In genomic region chr2:73717251-73717606, GRCh38 we compare ENCODE assay signal across 16 cellular contexts.
"Had no signal": no experiment of that assay in that cellular context is flagged by ENCODE, and none has a peak within 500 bp of the region (broad histone marks: within the 10 kb centered on the region; RNA-seq: fewer than 3 reads in every experiment).

No MANE protein-coding gene starts in this region.

- H3K9me3 ChIP-seq: thyroid gland had no signal

- H3K36me3 Mint-ChIP-seq: stimulated activated effector memory CD8-positive, alpha-beta T cell treated with anti-CD3 and anti-CD28 coated beads, Interleukin-12 subunit alpha, Interleukin-12 subunit beta, amount 100 ng/mL, for 72 hours had no signal

- H2AFZ ChIP-seq: parathyroid adenoma had no signal

- H3K4me3 ChIP-seq: smooth muscle cell, thyroid gland had no signal

- DNase-seq: activated CD4-positive, alpha-beta T cell treated with anti-CD3 and anti-CD28 coated beads, Interleukin-2, amount 50 U/mL, for 4 hours; activated gamma-delta T cell treated with Interleukin-2 at 50 U/mL for 16 hours; activated T-cell treated with anti-CD3 and anti-CD28 coated beads for 4 hours; effector memory CD4-positive, alpha-beta T cell; glutamatergic neuron; kidney; left ventricle myocardium superior; naive thymus-derived CD8-positive, alpha-beta T cell; stimulated activated CD4-positive, alpha-beta T cell treated with anti-CD3 and anti-CD28 coated beads, Interleukin-4, amount 100 ng/mL, for 24 hours; SW 1271; thyroid gland had no signal

- H3K36me3 ChIP-seq: thyroid gland had no signal

- H3K27ac Mint-ChIP-seq: activated naive CD8-positive, alpha-beta T cell; activated T-helper 1 cell treated with anti-CD3 and anti-CD28 coated beads, Interleukin-12 subunit alpha, Interleukin-12 subunit beta, Interleukin-2, Interleukin-4 antibody, amounts not matched to agents 30 ng/mL and 10 ng/mL and 1 ng/mL, durations not matched to agents 14 hours and 24 hours and 36 hours; stimulated activated effector memory CD8-positive, alpha-beta T cell treated with anti-CD3 and anti-CD28 coated beads, Interleukin-12 subunit alpha, Interleukin-12 subunit beta, amount 100 ng/mL, for 72 hours had no signal

- H3K4me1 Mint-ChIP-seq: stimulated activated effector memory CD8-positive, alpha-beta T cell treated with anti-CD3 and anti-CD28 coated beads, Interleukin-12 subunit alpha, Interleukin-12 subunit beta, amount 100 ng/mL, for 72 hours had no signal

- H3K4me1 ChIP-seq: parathyroid adenoma, thyroid gland had no signal

- H3K27me3 ChIP-seq: thyroid gland had no signal

- H3K27ac ChIP-seq: parathyroid adenoma, thyroid gland had no signal

- H3K4me2 ChIP-seq: smooth muscle cell had no signal

- H3K79me2 ChIP-seq: parathyroid adenoma had no signal

- ATAC-seq: naive thymus-derived CD8-positive, alpha-beta T cell; stimulated activated effector memory CD8-positive, alpha-beta T cell treated with anti-CD3 and anti-CD28 coated beads, Interleukin-12 subunit alpha, Interleukin-12 subunit beta, amount 100 ng/mL, for 72 hours had no signal

- H3K9ac ChIP-seq: parathyroid adenoma had no signal

- H3K4me3 Mint-ChIP-seq: activated naive CD8-positive, alpha-beta T cell; activated T-helper 1 cell treated with anti-CD3 and anti-CD28 coated beads, Interleukin-12 subunit alpha, Interleukin-12 subunit beta, Interleukin-2, Interleukin-4 antibody, amounts not matched to agents 30 ng/mL and 10 ng/mL and 1 ng/mL, durations not matched to agents 14 hours and 24 hours and 36 hours; stimulated activated effector memory CD8-positive, alpha-beta T cell treated with anti-CD3 and anti-CD28 coated beads, Interleukin-12 subunit alpha, Interleukin-12 subunit beta, amount 100 ng/mL, for 72 hours had no signal
